ENCODE assay signal across 8 cellular contexts in the genomic region with DNA sequence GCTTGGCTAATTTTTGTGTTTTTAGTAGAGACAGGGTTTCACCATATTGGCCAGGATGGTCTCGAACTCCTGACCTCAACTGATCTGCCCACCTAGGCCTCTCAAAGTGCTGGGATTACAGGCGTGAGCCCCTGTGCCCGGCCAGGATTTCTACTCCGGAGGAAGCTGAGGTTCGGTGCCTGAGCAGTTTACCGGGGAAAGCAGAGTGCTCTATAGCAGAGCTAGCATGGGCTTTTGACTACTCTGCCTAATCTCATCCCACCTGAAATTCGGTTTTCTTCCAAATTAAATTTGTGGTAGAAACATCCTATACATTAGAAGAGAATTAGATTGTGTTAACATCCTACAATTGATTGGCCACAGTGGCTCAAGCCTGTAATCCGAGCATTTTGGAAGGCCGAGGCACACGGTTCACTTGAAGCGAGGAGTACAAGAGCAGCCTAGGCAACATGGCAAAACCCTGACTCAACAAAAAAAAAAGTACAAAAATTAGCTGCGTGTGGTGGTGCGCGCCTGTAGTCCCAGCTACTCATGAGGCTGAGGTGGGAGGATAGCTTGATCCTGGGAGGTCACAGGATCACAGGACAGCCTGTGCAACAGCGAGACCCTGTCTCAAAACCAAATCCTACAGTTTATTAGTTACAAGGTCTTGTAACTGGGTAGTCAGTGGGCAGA. TPM values are rescaled to one million over a fixed set of nuclear protein-coding genes. Genes with fewer than 3 reads are reported as not detected.
A peak's percentile ranks its signal among the peaks of the same experiment; 100 is the strongest.
DNase-seq lines count a peak whose midpoint lies in the region; ATAC-seq, FAIRE-seq and TF ChIP-seq lines count a peak whose summit lies in the region.

No MANE protein-coding gene starts in this region.

- H3K36me3 ChIP-seq in sigmoid colon = peaks cover 18 to 46% (median 33%) of the 10 kb centered on the region in 4 donors

- H3K4me1 ChIP-seq in sigmoid colon = peaks cover 0 to 37% (median 27%) of the 10 kb centered on the region in 4 donors

- H3K27me3 ChIP-seq in sigmoid colon = no peaks in the 10 kb centered on the region

- TF ChIP-seq CTCF in VCaP (conservative IDR thresholded peaks at IDR 0.05) (no peak), sigmoid colon (IDR thresholded peaks at IDR 0.05) (no peak)

- ATAC-seq in GM18867 (IDR thresholded peaks at IDR 0.05; ENCODE audit: unreplicated experiment) (no peak), HG02623 (IDR thresholded peaks at IDR 0.05; ENCODE audit: unreplicated experiment) (no peak)

- FAIRE-seq in GM12891 (lab: Jason Lieb, UNC) = no peak

- H3K4me3 ChIP-seq in sigmoid colon = peak overlapping the region; percentile 70 to 96 (median 92)

- no peaks in the 10 kb centered on the region for H3K9me3 ChIP-seq in sigmoid colon

- peak overlapping the region; percentile 96 for H3K27ac ChIP-seq in VCaP
- peak overlapping the region; percentile 89 to 94 (median 92) for H3K27ac ChIP-seq in sigmoid colon

- TF ChIP-seq EP300 in sigmoid colon (IDR thresholded peaks at IDR 0.05) = no peak

- DNase-seq in GM12891 (ENCODE audit: insufficient read length, low spot score) (no peak), fibroblast of peridontal ligament (ENCODE audit: extremely low read depth) (peak; percentile 33), sigmoid colon (no peak), iPS-NIHi11 (ENCODE audit: low spot score) (no peak), DMS153 (lab: John Stamatoyannopoulos, UW) (no peak)

- TF ChIP-seq POLR2A in GM12891 (IDR thresholded peaks at IDR 0.05; ENCODE audit: low read depth, low read length) (no peak; the same call in 1 of the 2 replicates), sigmoid colon (IDR thresholded peaks at IDR 0.05) (no peak)

- intact Hi-C loops in sigmoid colon (cut with DNase I) = no loop called here

- 5 to 20% methylated on average over 15 of the region's 15 CpGs for WGBS in sigmoid colon, 2 donors

TF ChIP-seq in GM12891, 5 proteins besides CTCF, POLR2A, EP300 and RAD21:
- TF ChIP-seq POLR2AphosphoS5 (IDR thresholded peaks at IDR 0.05; ENCODE audit: low read depth, low read length) = no peak
- TF ChIP-seq TAF1 (IDR thresholded peaks at IDR 0.05; ENCODE audit: low read depth, low read length) = 0 out of 2 replicates have a peak, but pooled peaks have one; percentile 19

RNA-seq across cellular contexts. Expression of gene RPL13A, which starts 1.6 kb away (rescaled TPM):
- polyA plus RNA-seq in GM12891 (2012; ENCODE audit: low read depth, missing spikeins) = 6,963 TPM
- total RNA-seq in sigmoid colon = 1,000 to 10,000 TPM; 2,552 to 5,599 (median 4,191) TPM
- polyA plus RNA-seq in sigmoid colon = 1,000 to 10,000 TPM; 4,070 to 6,094 (median 4,207) TPM

RNA-seq across cellular contexts. Expression of gene RPS11, which starts 7.2 kb away (rescaled TPM):
- 6,855 TPM for polyA plus RNA-seq in GM12891 (2012; ENCODE audit: low read depth, missing spikeins)
- 1,000 to 10,000 TPM; 3,843 to 9,166 (median 6,008) TPM for total RNA-seq in sigmoid colon
- polyA plus RNA-seq in sigmoid colon = 1,000 to 10,000 TPM; 4,449 to 8,009 (median 5,043) TPM

RNA-seq across cellular contexts. Expression of gene FLT3LG, which starts 15.0 kb away (rescaled TPM):
- 6.8 TPM for polyA plus RNA-seq in GM12891 (2012; ENCODE audit: low read depth, missing spikeins)
- 10 to 100 TPM in 1 of 4 donors, 1 to 10 TPM in 3; 4.6 to 11.1 (median 6.1) TPM for total RNA-seq in sigmoid colon
- polyA plus RNA-seq in sigmoid colon = 10 to 100 TPM in 2 of 3 donors, 1 to 10 TPM in 1; 2.1 to 18.6 (median 14.9) TPM

RNA-seq across cellular contexts. Expression of gene FCGRT, which starts 23.5 kb away (rescaled TPM):
- 1.4 TPM for polyA plus RNA-seq in GM12891 (2012; ENCODE audit: low read depth, missing spikeins)
- 100 to 1,000 TPM; 164 to 203 (median 178) TPM for total RNA-seq in sigmoid colon
- 100 to 1,000 TPM; 222 to 317 (median 243) TPM for polyA plus RNA-seq in sigmoid colon

RNA-seq across cellular contexts. Expression of gene ALDH16A1, which starts 36.0 kb away (rescaled TPM):
- polyA plus RNA-seq in GM12891 (2012; ENCODE audit: low read depth, missing spikeins) = 13.7 TPM
- total RNA-seq in sigmoid colon = 10 to 100 TPM; 14.1 to 25.3 (median 18.1) TPM
- polyA plus RNA-seq in sigmoid colon = 10 to 100 TPM; 14.3 to 44.2 (median 18.0) TPM
